In genomic region chr16:80665356-80665755, GRCh38 we compare ENCODE assay signal across 20 cellular contexts.
A peak's percentile ranks its signal among the peaks of the same experiment; 100 is the strongest.
DNase-seq lines count a peak whose midpoint lies in the region; ATAC-seq and TF ChIP-seq lines count a peak whose summit lies in the region.
"Had no signal": no experiment of that assay in that cellular context is flagged by ENCODE, and none has a peak within 500 bp of the region (broad histone marks: within the 10 kb centered on the region; RNA-seq: fewer than 3 reads in every experiment).

No MANE protein-coding gene starts in this region.

- CTCF ChIA-PET in activated CD4-positive, alpha-beta T cell treated with anti-CD3 and anti-CD28 coated beads, Interleukin-2, amount 10 ng/mL, durations not matched to agents 7 days and 5 days (lab: Charles Lee): interaction anchor here (0.7 kb wide), 1 partner anchor 1792 kb away, joined by 3 read pairs; no protein-coding TSS in a partner anchor
- CTCF ChIA-PET in HEK293T (lab: Yijun Ruan, JAX): no interaction called here
- CTCF ChIA-PET in naive thymus-derived CD4-positive, alpha-beta T cell (lab: Charles Lee): no interaction called here

- H3K4me3 Mint-ChIP-seq in activated CD4-positive, alpha-beta T cell treated with anti-CD3 and anti-CD28 coated beads, Interleukin-2, amount 10 ng/mL, durations not matched to agents 24 days and 14 days: no peak overlapping the region
- H3K4me3 Mint-ChIP-seq in activated CD4-positive, alpha-beta T cell treated with anti-CD3 and anti-CD28 coated beads, Interleukin-2, amount 10 ng/mL, durations not matched to agents 7 days and 5 days: no peak overlapping the region
- no peak overlapping the region for H3K4me3 Mint-ChIP-seq in activated T-helper 1 cell treated with anti-CD3 and anti-CD28 coated beads, Interleukin-12 subunit alpha, Interleukin-12 subunit beta, Interleukin-2, Interleukin-4 antibody, amounts not matched to agents 30 ng/mL and 10 ng/mL and 1 ng/mL, durations not matched to agents 14 hours and 24 hours and 36 hours
- H3K4me3 Mint-ChIP-seq in naive thymus-derived CD4-positive, alpha-beta T cell: no peak overlapping the region
- H3K4me3 Mint-ChIP-seq: B cell; CD4-positive, alpha-beta T cell; CD8-positive, alpha-beta T cell had no signal

- TF ChIP-seq POLR2A in esophagus muscularis mucosa (IDR thresholded peaks at IDR 0.05; ENCODE audit: low read depth): no peak

- no peaks in the 10 kb centered on the region for H3K27me3 Mint-ChIP-seq in activated CD4-positive, alpha-beta T cell treated with anti-CD3 and anti-CD28 coated beads, Interleukin-2, amount 10 ng/mL, durations not matched to agents 24 days and 14 days
- H3K27me3 Mint-ChIP-seq in activated CD4-positive, alpha-beta T cell treated with anti-CD3 and anti-CD28 coated beads, Interleukin-2, amount 10 ng/mL, durations not matched to agents 7 days and 5 days: no peaks in the 10 kb centered on the region
- H3K27me3 Mint-ChIP-seq in activated T-helper 1 cell treated with anti-CD3 and anti-CD28 coated beads, Interleukin-12 subunit alpha, Interleukin-12 subunit beta, Interleukin-2, Interleukin-4 antibody, amounts not matched to agents 30 ng/mL and 10 ng/mL and 1 ng/mL, durations not matched to agents 14 hours and 24 hours and 36 hours (ENCODE audit: insufficient read depth): no peaks in the 10 kb centered on the region
- H3K27me3 Mint-ChIP-seq in naive thymus-derived CD4-positive, alpha-beta T cell: no peaks in the 10 kb centered on the region
- H3K27me3 Mint-ChIP-seq: CD4-positive, alpha-beta T cell had no signal

- no peak for TF ChIP-seq EP300 in esophagus muscularis mucosa (IDR thresholded peaks at IDR 0.05)

- POLR2A ChIA-PET in activated CD4-positive, alpha-beta T cell treated with anti-CD3 and anti-CD28 coated beads, Interleukin-2, amount 10 ng/mL, durations not matched to agents 7 days and 5 days (lab: Charles Lee): no interaction called here
- POLR2A ChIA-PET in HEK293T (lab: Yijun Ruan, JAX): no interaction called here
- POLR2A ChIA-PET in naive thymus-derived CD4-positive, alpha-beta T cell (lab: Charles Lee): no interaction called here

- H3K4me1 Mint-ChIP-seq in activated CD4-positive, alpha-beta T cell treated with anti-CD3 and anti-CD28 coated beads, Interleukin-2, amount 10 ng/mL, durations not matched to agents 24 days and 14 days: peaks cover 16% of the 10 kb centered on the region
- H3K4me1 Mint-ChIP-seq in activated CD4-positive, alpha-beta T cell treated with anti-CD3 and anti-CD28 coated beads, Interleukin-2, amount 10 ng/mL, durations not matched to agents 7 days and 5 days: peaks cover 11% of the 10 kb centered on the region
- H3K4me1 Mint-ChIP-seq in activated T-helper 1 cell treated with anti-CD3 and anti-CD28 coated beads, Interleukin-12 subunit alpha, Interleukin-12 subunit beta, Interleukin-2, Interleukin-4 antibody, amounts not matched to agents 30 ng/mL and 10 ng/mL and 1 ng/mL, durations not matched to agents 14 hours and 24 hours and 36 hours (ENCODE audit: low read depth): peaks cover 30% of the 10 kb centered on the region
- H3K4me1 Mint-ChIP-seq in naive thymus-derived CD4-positive, alpha-beta T cell: peaks cover 5 to 20% (median 7%) of the 10 kb centered on the region in 7 donors

- no peaks in the 10 kb centered on the region for H3K9me3 ChIP-seq in esophagus muscularis mucosa
- H3K9me3 ChIP-seq in naive thymus-derived CD4-positive, alpha-beta T cell (ENCODE audit: control insufficient read depth in 2 of 3, low read length in 3 of 3): no peaks in the 10 kb centered on the region
- H3K9me3 ChIP-seq: A549 had no signal

- H3K36me3 Mint-ChIP-seq in activated CD4-positive, alpha-beta T cell treated with anti-CD3 and anti-CD28 coated beads, Interleukin-2, amount 10 ng/mL, durations not matched to agents 24 days and 14 days (ENCODE audit: low read depth): peaks cover 42% of the 10 kb centered on the region
- peaks cover 41% of the 10 kb centered on the region for H3K36me3 Mint-ChIP-seq in activated CD4-positive, alpha-beta T cell treated with anti-CD3 and anti-CD28 coated beads, Interleukin-2, amount 10 ng/mL, durations not matched to agents 7 days and 5 days (ENCODE audit: low read depth)
- H3K36me3 Mint-ChIP-seq in activated T-helper 1 cell treated with anti-CD3 and anti-CD28 coated beads, Interleukin-12 subunit alpha, Interleukin-12 subunit beta, Interleukin-2, Interleukin-4 antibody, amounts not matched to agents 30 ng/mL and 10 ng/mL and 1 ng/mL, durations not matched to agents 14 hours and 24 hours and 36 hours (ENCODE audit: low read depth): peaks cover 48% of the 10 kb centered on the region
- H3K36me3 Mint-ChIP-seq in naive thymus-derived CD4-positive, alpha-beta T cell: peaks cover 0 to 53% (median 10%) of the 10 kb centered on the region in 5 donors
- H3K36me3 Mint-ChIP-seq: CD8-positive, alpha-beta T cell had no signal

- H3K4me1 ChIP-seq in esophagus muscularis mucosa: no peaks in the 10 kb centered on the region
- no peaks in the 10 kb centered on the region for H3K4me1 ChIP-seq in naive thymus-derived CD4-positive, alpha-beta T cell (ENCODE audit: control insufficient read depth in 2 of 2, insufficient read depth in 2 of 2, low read length in 2 of 2)
- H3K4me1 ChIP-seq: A549, Caco-2 had no signal

- H3K27ac Mint-ChIP-seq in activated CD4-positive, alpha-beta T cell treated with anti-CD3 and anti-CD28 coated beads, Interleukin-2, amount 10 ng/mL, durations not matched to agents 24 days and 14 days: no peak overlapping the region
- no peak overlapping the region for H3K27ac Mint-ChIP-seq in activated CD4-positive, alpha-beta T cell treated with anti-CD3 and anti-CD28 coated beads, Interleukin-2, amount 10 ng/mL, durations not matched to agents 7 days and 5 days
- H3K27ac Mint-ChIP-seq in activated T-helper 1 cell treated with anti-CD3 and anti-CD28 coated beads, Interleukin-12 subunit alpha, Interleukin-12 subunit beta, Interleukin-2, Interleukin-4 antibody, amounts not matched to agents 30 ng/mL and 10 ng/mL and 1 ng/mL, durations not matched to agents 14 hours and 24 hours and 36 hours: peak overlapping the region; percentile 11
- peak overlapping the region in 1 of 9 donors; percentile 18 for H3K27ac Mint-ChIP-seq in naive thymus-derived CD4-positive, alpha-beta T cell
- H3K27ac Mint-ChIP-seq: B cell; CD4-positive, alpha-beta T cell; CD8-positive, alpha-beta T cell had no signal

- H3K27ac ChIP-seq in esophagus muscularis mucosa (replicated peaks in 1 of 4): no peak overlapping the region
- H3K27ac ChIP-seq in naive thymus-derived CD4-positive, alpha-beta T cell (ENCODE audit: low read depth, low read length): no peak overlapping the region
- H3K27ac ChIP-seq: 22Rv1; A549; BLaER1 treated with 17β-estradiol and CSF1 and Interleukin-3, amounts not matched to agents 10 nM and 100 nM; C4-2B had no signal

- ATAC-seq in naive thymus-derived CD4-positive, alpha-beta T cell: no peak
- ATAC-seq: A549; CD8-positive, alpha-beta T cell had no signal

- intact Hi-C loops in activated CD4-positive, alpha-beta T cell treated with anti-CD3 and anti-CD28 coated beads, Interleukin-2, amount 10 ng/mL, durations not matched to agents 24 days and 14 days (cut with micrococcal nuclease): no loop called here
- intact Hi-C loops in activated T-helper 1 cell treated with anti-CD3 and anti-CD28 coated beads, Interleukin-12 subunit alpha, Interleukin-12 subunit beta, Interleukin-2, Interleukin-4 antibody, amounts not matched to agents 30 ng/mL and 10 ng/mL and 1 ng/mL, durations not matched to agents 14 hours and 24 hours and 36 hours (cut with micrococcal nuclease): no loop called here
- intact Hi-C loops in esophagus muscularis mucosa (cut with DNase I): no loop called here
- intact Hi-C loops in naive thymus-derived CD4-positive, alpha-beta T cell (cut with micrococcal nuclease): no loop called here

- H3K9me3 Mint-ChIP-seq in activated CD4-positive, alpha-beta T cell treated with anti-CD3 and anti-CD28 coated beads, Interleukin-2, amount 10 ng/mL, durations not matched to agents 24 days and 14 days: peaks cover 22% of the 10 kb centered on the region
- peaks cover 20% of the 10 kb centered on the region for H3K9me3 Mint-ChIP-seq in activated CD4-positive, alpha-beta T cell treated with anti-CD3 and anti-CD28 coated beads, Interleukin-2, amount 10 ng/mL, durations not matched to agents 7 days and 5 days
- peaks cover 17% of the 10 kb centered on the region for H3K9me3 Mint-ChIP-seq in activated T-helper 1 cell treated with anti-CD3 and anti-CD28 coated beads, Interleukin-12 subunit alpha, Interleukin-12 subunit beta, Interleukin-2, Interleukin-4 antibody, amounts not matched to agents 30 ng/mL and 10 ng/mL and 1 ng/mL, durations not matched to agents 14 hours and 24 hours and 36 hours
- H3K9me3 Mint-ChIP-seq in naive thymus-derived CD4-positive, alpha-beta T cell: peaks cover 0 to 18% (median 3%) of the 10 kb centered on the region in 11 donors
- H3K9me3 Mint-ChIP-seq: CD4-positive, alpha-beta T cell had no signal

- DNase-seq in activated CD4-positive, alpha-beta T cell treated with anti-CD3 and anti-CD28 coated beads, Interleukin-2, amount 10 ng/mL, durations not matched to agents 24 days and 14 days: peak; percentile 28
- DNase-seq in activated CD4-positive, alpha-beta T cell treated with anti-CD3 and anti-CD28 coated beads, Interleukin-2, amount 10 ng/mL, durations not matched to agents 7 days and 5 days: no peak
- no peak for DNase-seq in HEK293T (ENCODE audit: extremely low spot score)
- DNase-seq in activated T-helper 1 cell treated with anti-CD3 and anti-CD28 coated beads, Interleukin-12 subunit alpha, Interleukin-12 subunit beta, Interleukin-2, Interleukin-4 antibody, amounts not matched to agents 30 ng/mL and 10 ng/mL and 1 ng/mL, durations not matched to agents 14 hours and 24 hours and 36 hours (ENCODE audit: low spot score): no peak
- DNase-seq in esophagus muscularis mucosa (ENCODE audit: extremely low spot score): peak; percentile 34
- no peak for DNase-seq in NCI-H82 treated with DMSO at 0.1 percent for 48 hours (lab: John Stamatoyannopoulos, UW; ENCODE audit: unreplicated experiment)
- DNase-seq in NCI-H69 (lab: John Stamatoyannopoulos, UW): no peak
- no peak for DNase-seq in naive thymus-derived CD4-positive, alpha-beta T cell
- DNase-seq: AML-193; Caco-2; Calu3; CD4-positive, alpha-beta T cell; CD8-positive, alpha-beta T cell; DMS79 treated with DMSO at 0.1 percent for 48 hours; GF-D8 had no signal

- H3K36me3 ChIP-seq in esophagus muscularis mucosa: no peaks in the 10 kb centered on the region
- H3K36me3 ChIP-seq in naive thymus-derived CD4-positive, alpha-beta T cell (ENCODE audit: control insufficient read depth in 2 of 3, insufficient read depth in 3 of 3, low read length in 3 of 3): no peaks in the 10 kb centered on the region

- no peak overlapping the region for H3K4me3 ChIP-seq in esophagus muscularis mucosa
- H3K4me3 ChIP-seq in naive thymus-derived CD4-positive, alpha-beta T cell (ENCODE audit: low read length): no peak overlapping the region
- H3K4me3 ChIP-seq: A549; BLaER1 treated with 17β-estradiol and CSF1 and Interleukin-3, amounts not matched to agents 10 nM and 100 nM had no signal

- TF ChIP-seq CTCF in esophagus muscularis mucosa (IDR thresholded peaks at IDR 0.05): no peak

- no peaks in the 10 kb centered on the region for H3K27me3 ChIP-seq in esophagus muscularis mucosa
- H3K27me3 ChIP-seq in naive thymus-derived CD4-positive, alpha-beta T cell (ENCODE audit: control insufficient read depth in 2 of 2, insufficient read depth in 2 of 2, low read length in 2 of 2): no peaks in the 10 kb centered on the region
- H3K27me3 ChIP-seq: BLaER1 treated with 17β-estradiol and CSF1 and Interleukin-3, amounts not matched to agents 10 nM and 100 nM had no signal

- WGBS in esophagus muscularis mucosa: 93% methylated on average over 4 of the region's 4 CpGs

Comparison
In these comparisons a context has a peak if more than half of its experiments do, and no peak if none do; other contexts are left out.
1. DNase-seq: peak in activated CD4-positive, alpha-beta T cell treated with anti-CD3 and anti-CD28 coated beads, Interleukin-2, amount 10 ng/mL, durations not matched to agents 24 days and 14 days (single experiment) and esophagus muscularis mucosa (single experiment); none in activated CD4-positive, alpha-beta T cell treated with anti-CD3 and anti-CD28 coated beads, Interleukin-2, amount 10 ng/mL, durations not matched to agents 7 days and 5 days (single experiment), HEK293T (single experiment), activated T-helper 1 cell treated with anti-CD3 and anti-CD28 coated beads, Interleukin-12 subunit alpha, Interleukin-12 subunit beta, Interleukin-2, Interleukin-4 antibody, amounts not matched to agents 30 ng/mL and 10 ng/mL and 1 ng/mL, durations not matched to agents 14 hours and 24 hours and 36 hours (single experiment), NCI-H82 treated with DMSO at 0.1 percent for 48 hours (single experiment), NCI-H69 (single experiment) and naive thymus-derived CD4-positive, alpha-beta T cell (0 of 9).